ENCODE assay signal across 27 cellular contexts in the genomic region with DNA sequence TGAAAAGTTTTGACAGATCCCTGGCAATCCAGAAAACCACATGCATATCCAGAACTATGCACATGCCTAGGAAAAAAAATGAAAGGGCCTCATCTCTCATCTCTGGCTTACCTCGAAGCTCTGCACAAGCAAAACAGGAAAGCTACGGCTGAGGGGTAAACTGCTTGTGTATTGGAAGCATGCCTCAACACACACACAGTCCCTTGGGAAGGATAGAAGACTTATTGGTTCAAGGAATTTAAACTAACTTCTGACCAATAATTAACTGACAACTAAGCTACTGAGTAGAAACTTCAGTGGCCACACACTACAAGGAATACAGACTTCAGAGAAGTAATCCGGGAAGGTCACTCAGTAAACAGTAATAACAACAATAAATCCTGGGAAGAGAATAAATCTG.
"Had no signal": no experiment of that assay in that cellular context is flagged by ENCODE, and none has a peak within 500 bp of the region (broad histone marks: within the 10 kb centered on the region; RNA-seq: fewer than 3 reads in every experiment).

No MANE protein-coding gene starts in this region.

- H3K27me3 ChIP-seq: colonic mucosa, dorsolateral prefrontal cortex, esophagus squamous epithelium, foreskin keratinocyte, gastrocnemius medialis, gastroesophageal sphincter, heart left ventricle, heart right ventricle had no signal

- H3K4me1 ChIP-seq: colonic mucosa, foreskin keratinocyte had no signal

- H3K4me3 ChIP-seq: colonic mucosa, coronary artery, dorsolateral prefrontal cortex, esophagus squamous epithelium, gastrocnemius medialis, gastroesophageal sphincter, heart left ventricle, heart right ventricle had no signal

- H3K27ac Mint-ChIP-seq: dendritic cell treated with granulocyte-macrophage colony-stimulating factor and Interleukin-4, amounts not matched to agents 40 ng/mL and 50 ng/mL, for 4 days; effector memory CD8-positive, alpha-beta T cell; endodermal cell had no signal

- H3K27me3 Mint-ChIP-seq: dendritic cell treated with granulocyte-macrophage colony-stimulating factor and Interleukin-4, amounts not matched to agents 40 ng/mL and 50 ng/mL, for 4 days; effector memory CD8-positive, alpha-beta T cell had no signal

- DNase-seq: colonic mucosa; cortex of kidney; dermis blood vessel endothelial cell; dorsolateral prefrontal cortex; effector CD4-positive, alpha-beta T cell; effector CD8-positive, alpha-beta T cell; effector memory CD4-positive, alpha-beta T cell; effector memory CD8-positive, alpha-beta T cell; endodermal cell; erythroblast; esophagus squamous epithelium; foreskin fibroblast; foreskin keratinocyte; foreskin melanocyte; gastrocnemius medialis; glutamatergic neuron; head of caudate nucleus; heart left ventricle; heart right ventricle had no signal

- H3K4me3 Mint-ChIP-seq: dendritic cell treated with granulocyte-macrophage colony-stimulating factor and Interleukin-4, amounts not matched to agents 40 ng/mL and 50 ng/mL, for 4 days; effector memory CD8-positive, alpha-beta T cell; endodermal cell had no signal

- FAIRE-seq: colon, endometrium, endothelial cell of umbilical vein, frontal cortex had no signal

- H3K27ac ChIP-seq: colonic mucosa, coronary artery, dorsolateral prefrontal cortex, epithelial cell of prostate, esophagus squamous epithelium, foreskin keratinocyte, gastrocnemius medialis, gastroesophageal sphincter, heart left ventricle, heart right ventricle had no signal

- H3K9me3 ChIP-seq: colonic mucosa, gastrocnemius medialis, gastroesophageal sphincter had no signal

- H3K36me3 ChIP-seq: colonic mucosa, esophagus squamous epithelium, gastrocnemius medialis, gastroesophageal sphincter, heart left ventricle, heart right ventricle had no signal
